Comparison of ENCODE assay signal across 1 cellular context in genomic region chr2:65436169-65436824, GRCh38.
TF ChIP-seq lines count a peak whose summit lies in the region.

No MANE protein-coding gene starts in this region.

TF ChIP-seq in HepG2, 621 proteins besides CTCF, POLR2A, EP300 and RAD21 (continued from another document and continues in another):
- no peak for TF ChIP-seq ZNF660 (CRISPR knock-in tag; IDR thresholded peaks at IDR 0.05; ENCODE audit: borderline replicate concordance, low read depth)
- no peak for TF ChIP-seq CENPT (CRISPR knock-in tag; IDR thresholded peaks at IDR 0.05; ENCODE audit: low read depth)
- peak; percentile 93 for TF ChIP-seq ZNF446 (CRISPR knock-in tag; IDR thresholded peaks at IDR 0.05)
- no peak for TF ChIP-seq ZNF275 (CRISPR knock-in tag; IDR thresholded peaks at IDR 0.05; ENCODE audit: borderline replicate concordance)
- TF ChIP-seq PAF1 (CRISPR knock-in tag; IDR thresholded peaks at IDR 0.05) = no peak
- TF ChIP-seq REL (CRISPR knock-in tag; conservative IDR thresholded peaks at IDR 0.05) = peak; percentile 91; the same call in 1 of the 2 replicates
- TF ChIP-seq MXD1 (CRISPR knock-in tag; IDR thresholded peaks at IDR 0.05) = 0 out of 2 replicates have a peak, but pooled peaks have one; percentile 11
- peak; percentile 78; the same call in 1 of the 2 replicates for TF ChIP-seq XBP1 (CRISPR knock-in tag; IDR thresholded peaks at IDR 0.05)
- TF ChIP-seq ZBTB38 (CRISPR knock-in tag; IDR thresholded peaks at IDR 0.05) = peak; percentile 40; the same call in 1 of the 2 replicates
- no peak for TF ChIP-seq GLMP (CRISPR knock-in tag; IDR thresholded peaks at IDR 0.05; ENCODE audit: borderline replicate concordance)
- TF ChIP-seq HMGXB3 (CRISPR knock-in tag; IDR thresholded peaks at IDR 0.05; ENCODE audit: borderline replicate concordance) = peak; percentile 42; the same call in 1 of the 2 replicates
- 0 out of 2 replicates have a peak, but pooled peaks have one; percentile 60 for TF ChIP-seq ZNF296 (CRISPR knock-in tag; conservative IDR thresholded peaks at IDR 0.05)
- no peak; the same call in 1 of the 2 replicates for TF ChIP-seq NFKB2 (CRISPR knock-in tag; IDR thresholded peaks at IDR 0.05; ENCODE audit: borderline replicate concordance)
- no peak for TF ChIP-seq ZFP62 (CRISPR knock-in tag; IDR thresholded peaks at IDR 0.05)
- TF ChIP-seq ZNF362 (CRISPR knock-in tag; IDR thresholded peaks at IDR 0.05; ENCODE audit: borderline replicate concordance) = peak; percentile 47; the same call in 1 of the 2 replicates
- peak; percentile 71 for TF ChIP-seq FOSL2 (CRISPR knock-in tag; IDR thresholded peaks at IDR 0.05)
- TF ChIP-seq CEBPG (CRISPR knock-in tag; IDR thresholded peaks at IDR 0.05) = peak; percentile 96
- TF ChIP-seq ZNF264 (CRISPR knock-in tag; IDR thresholded peaks at IDR 0.05) = peak; percentile 69; the same call in 1 of the 2 replicates
- peak; percentile 13; the same call in 1 of the 2 replicates for TF ChIP-seq STAG1 (CRISPR knock-in tag; IDR thresholded peaks at IDR 0.05)
- 0 out of 2 replicates have a peak, but pooled peaks have one; percentile 34 for TF ChIP-seq ZXDC (CRISPR knock-in tag; IDR thresholded peaks at IDR 0.05)
- TF ChIP-seq TOPORS (CRISPR knock-in tag; IDR thresholded peaks at IDR 0.05) = peak; percentile 84
- peak; percentile 67; the same call in 1 of the 2 replicates for TF ChIP-seq ZNF292 (CRISPR knock-in tag; IDR thresholded peaks at IDR 0.05; ENCODE audit: borderline replicate concordance, low read depth)
- no peak for TF ChIP-seq ZNF784 (CRISPR knock-in tag; IDR thresholded peaks at IDR 0.05; ENCODE audit: borderline replicate concordance)
- TF ChIP-seq RFX1 (IDR thresholded peaks at IDR 0.05) = no peak
- TF ChIP-seq ATM (IDR thresholded peaks at IDR 0.05; ENCODE audit: borderline replicate concordance) = no peak
- no peak for TF ChIP-seq GZF1 (CRISPR knock-in tag; IDR thresholded peaks at IDR 0.05)
- no peak; the same call in 1 of the 2 replicates for TF ChIP-seq ZBTB37 (CRISPR knock-in tag; IDR thresholded peaks at IDR 0.05)
- TF ChIP-seq ZKSCAN8 (CRISPR knock-in tag; IDR thresholded peaks at IDR 0.05; ENCODE audit: borderline replicate concordance) = no peak
- no peak for TF ChIP-seq GTF3A (CRISPR knock-in tag; conservative IDR thresholded peaks at IDR 0.05)
- 0 out of 2 replicates have a peak, but pooled peaks have one; percentile 48 for TF ChIP-seq SNAPC5 (CRISPR knock-in tag; IDR thresholded peaks at IDR 0.05; ENCODE audit: borderline replicate concordance)
- no peak for TF ChIP-seq NFATC3 (CRISPR knock-in tag; IDR thresholded peaks at IDR 0.05)
- no peak for TF ChIP-seq ZNF235 (CRISPR knock-in tag; IDR thresholded peaks at IDR 0.05; ENCODE audit: borderline replicate concordance)
- TF ChIP-seq JDP2 (CRISPR knock-in tag; IDR thresholded peaks at IDR 0.05; ENCODE audit: borderline replicate concordance) = no peak; the same call in 1 of the 2 replicates
- TF ChIP-seq AGO2 (optimal IDR thresholded peaks at IDR 0.05; ENCODE audit: low read depth, low read length) = peak; percentile 89
- no peak for TF ChIP-seq ZNF263 (CRISPR knock-in tag; IDR thresholded peaks at IDR 0.05)
- peak; percentile 75 for TF ChIP-seq NKX3-1 (CRISPR knock-in tag; IDR thresholded peaks at IDR 0.05)
- TF ChIP-seq KDM1A (CRISPR knock-in tag; IDR thresholded peaks at IDR 0.05) = no peak; the same call in 1 of the 2 replicates
- no peak; the same call in 1 of the 2 replicates for TF ChIP-seq HHEX (CRISPR knock-in tag; IDR thresholded peaks at IDR 0.05)
- TF ChIP-seq ZNF121 (CRISPR knock-in tag; IDR thresholded peaks at IDR 0.05) = 0 out of 2 replicates have a peak, but pooled peaks have one; percentile 43
- no peak; the same call in 1 of the 2 replicates for TF ChIP-seq ZNF580 (CRISPR knock-in tag; IDR thresholded peaks at IDR 0.05; ENCODE audit: borderline replicate concordance, low read depth)
- peak; percentile 48; the same call in 1 of the 2 replicates for TF ChIP-seq ZNF224 (CRISPR knock-in tag; IDR thresholded peaks at IDR 0.05)
- TF ChIP-seq TEF (CRISPR knock-in tag; IDR thresholded peaks at IDR 0.05) = peak; percentile 91
- TF ChIP-seq HOXA9 (CRISPR knock-in tag; IDR thresholded peaks at IDR 0.05; ENCODE audit: borderline replicate concordance) = peak; percentile 64
- no peak for TF ChIP-seq TCF7L2 (IDR thresholded peaks at IDR 0.05; ENCODE audit: low read depth, low read length)
- peak; percentile 87 for TF ChIP-seq ARID2 (CRISPR knock-in tag; IDR thresholded peaks at IDR 0.05; ENCODE audit: borderline replicate concordance)
- no peak; the same call in 1 of the 2 replicates for TF ChIP-seq ZFP1 (CRISPR knock-in tag; IDR thresholded peaks at IDR 0.05)
- TF ChIP-seq PCBP2 (optimal IDR thresholded peaks at IDR 0.05; ENCODE audit: low read depth, low read length, poor library complexity, severe bottlenecking) = no peak
- peak; percentile 63; the same call in 1 of the 2 replicates for TF ChIP-seq TAF1 (CRISPR knock-in tag; IDR thresholded peaks at IDR 0.05)
- TF ChIP-seq GLI4 (CRISPR knock-in tag; IDR thresholded peaks at IDR 0.05; ENCODE audit: borderline replicate concordance) = 0 out of 2 replicates have a peak, but pooled peaks have one; percentile 12
